13 cellular contexts compared by ENCODE assay signal in genomic region chr4:76420311-76420710, GRCh38. TPM values are rescaled to one million over a fixed set of nuclear protein-coding genes. Genes with fewer than 3 reads are reported as not detected.
DNase-seq lines count a peak whose midpoint lies in the region; ATAC-seq and TF ChIP-seq lines count a peak whose summit lies in the region.
"Had no signal": no experiment of that assay in that cellular context is flagged by ENCODE, and none has a peak within 500 bp of the region (broad histone marks: within the 10 kb centered on the region; RNA-seq: fewer than 3 reads in every experiment).

No MANE protein-coding gene starts in this region.

- CTCF ChIA-PET in activated CD8-positive, alpha-beta T cell treated with anti-CD3 and anti-CD28 coated beads for 36 hours (lab: Charles Lee) = interaction anchor here (2.0 kb wide), 1 partner anchor 11 kb away, joined by 8 read pairs; no protein-coding TSS in a partner anchor
- CTCF ChIA-PET in activated CD8-positive, alpha-beta T cell treated with anti-CD3 and anti-CD28 coated beads, Interleukin-2, amount 10 ng/mL, durations not matched to agents 7 days and 5 days (lab: Charles Lee) = interaction anchor here (1.3 kb wide), 1 partner anchor 10 kb away, joined by 3 read pairs; no protein-coding TSS in a partner anchor

- H3K27ac ChIP-seq in coronary artery = peak overlapping the region; percentile 54 to 56
- no peak overlapping the region for H3K27ac ChIP-seq in muscle layer of colon (ENCODE audit: low read depth, low read length)
- peak overlapping the region in 1 of 4 donors; percentile 71 for H3K27ac ChIP-seq in tibial nerve
- no peak overlapping the region for H3K27ac ChIP-seq in Karpas-422 (ENCODE audit: low read length)

- peaks cover 2% of the 10 kb centered on the region for H3K9me3 Mint-ChIP-seq in activated CD8-positive, alpha-beta T cell treated with anti-CD3 and anti-CD28 coated beads for 36 hours
- H3K9me3 Mint-ChIP-seq in activated CD8-positive, alpha-beta T cell treated with anti-CD3 and anti-CD28 coated beads, Interleukin-2, amount 10 ng/mL, durations not matched to agents 7 days and 5 days (ENCODE audit: insufficient read depth) = no peaks in the 10 kb centered on the region

- H3K4me3 ChIP-seq in coronary artery = peak overlapping the region; percentile 83
- H3K4me3 ChIP-seq in muscle layer of colon (ENCODE audit: low read depth in 1 of 2, low read length in 2 of 2) = peak overlapping the region; percentile 59 to 60
- H3K4me3 ChIP-seq in tibial nerve = peak overlapping the region; percentile 29 to 72 (median 50)
- no peak overlapping the region for H3K4me3 ChIP-seq in Karpas-422 (ENCODE audit: low read length)

- ATAC-seq in activated CD8-positive, alpha-beta T cell treated with anti-CD3 and anti-CD28 coated beads for 36 hours = no peak
- ATAC-seq in activated CD8-positive, alpha-beta T cell treated with anti-CD3 and anti-CD28 coated beads, Interleukin-2, amount 10 ng/mL, durations not matched to agents 7 days and 5 days = no peak

- peak overlapping the region; percentile 50 for H3K4me3 Mint-ChIP-seq in activated CD8-positive, alpha-beta T cell treated with anti-CD3 and anti-CD28 coated beads for 36 hours
- no peak overlapping the region for H3K4me3 Mint-ChIP-seq in activated CD8-positive, alpha-beta T cell treated with anti-CD3 and anti-CD28 coated beads, Interleukin-2, amount 10 ng/mL, durations not matched to agents 7 days and 5 days

- no peak for TF ChIP-seq EP300 in tibial nerve (IDR thresholded peaks at IDR 0.05)

- H3K36me3 Mint-ChIP-seq in activated CD8-positive, alpha-beta T cell treated with anti-CD3 and anti-CD28 coated beads for 36 hours (ENCODE audit: low read depth) = no peaks in the 10 kb centered on the region
- no peaks in the 10 kb centered on the region for H3K36me3 Mint-ChIP-seq in activated CD8-positive, alpha-beta T cell treated with anti-CD3 and anti-CD28 coated beads, Interleukin-2, amount 10 ng/mL, durations not matched to agents 7 days and 5 days (ENCODE audit: low read depth)
- H3K36me3 Mint-ChIP-seq: CD4-positive, CD25-positive, alpha-beta regulatory T cell had no signal

- intact Hi-C loops in activated CD8-positive, alpha-beta T cell treated with anti-CD3 and anti-CD28 coated beads for 36 hours (cut with micrococcal nuclease) = no loop called here

- H3K27me3 ChIP-seq in muscle layer of colon (ENCODE audit: control insufficient read depth in 1 of 2, insufficient read depth in 2 of 2, low read length in 2 of 2) (peaks cover 0 to 12% of the 10 kb centered on the region in 2 donors), tibial nerve (no peaks in the 10 kb centered on the region), Karpas-422 (ENCODE audit: low read length) (no peaks in the 10 kb centered on the region)

- POLR2A ChIA-PET in activated CD8-positive, alpha-beta T cell treated with anti-CD3 and anti-CD28 coated beads for 36 hours (lab: Charles Lee) = no interaction called here
- POLR2A ChIA-PET in activated CD8-positive, alpha-beta T cell treated with anti-CD3 and anti-CD28 coated beads, Interleukin-2, amount 10 ng/mL, durations not matched to agents 7 days and 5 days (lab: Charles Lee) = no interaction called here

- no peak overlapping the region for H3K9ac ChIP-seq in muscle layer of colon (ENCODE audit: low read length)
- H3K9ac ChIP-seq in Karpas-422 (ENCODE audit: low read length) = no peak overlapping the region

- peak; percentile 3 for DNase-seq in activated CD8-positive, alpha-beta T cell treated with anti-CD3 and anti-CD28 coated beads for 36 hours
- no peak for DNase-seq in activated CD8-positive, alpha-beta T cell treated with anti-CD3 and anti-CD28 coated beads, Interleukin-2, amount 10 ng/mL, durations not matched to agents 7 days and 5 days
- DNase-seq in coronary artery (ENCODE audit: low spot score) (no peak), tibial nerve (ENCODE audit: low spot score in 2 of 2) (no peak), pons (ENCODE audit: low spot score) (no peak), Karpas-422 (no peak), epidermal melanocyte (ENCODE audit: insufficient read length, low spot score) (no peak)
- DNase-seq: CD4-positive, CD25-positive, alpha-beta regulatory T cell; islet precursor cell; NCI-H524 treated with DMSO at 0.1 percent for 48 hours; stimulated activated naive CD4-positive, alpha-beta T cell treated with Interleukin-2 at 50 U/mL for 16 hours had no signal

- peaks cover 4% of the 10 kb centered on the region for H3K4me1 Mint-ChIP-seq in activated CD8-positive, alpha-beta T cell treated with anti-CD3 and anti-CD28 coated beads for 36 hours (ENCODE audit: low read depth)
- peaks cover 7% of the 10 kb centered on the region for H3K4me1 Mint-ChIP-seq in activated CD8-positive, alpha-beta T cell treated with anti-CD3 and anti-CD28 coated beads, Interleukin-2, amount 10 ng/mL, durations not matched to agents 7 days and 5 days (ENCODE audit: low read depth)

- 38 to 45% methylated on average over 12 of the region's 12 CpGs for WGBS in tibial nerve, 2 donors

- no peak overlapping the region for H3K27ac Mint-ChIP-seq in activated CD8-positive, alpha-beta T cell treated with anti-CD3 and anti-CD28 coated beads for 36 hours
- H3K27ac Mint-ChIP-seq in activated CD8-positive, alpha-beta T cell treated with anti-CD3 and anti-CD28 coated beads, Interleukin-2, amount 10 ng/mL, durations not matched to agents 7 days and 5 days = no peak overlapping the region
- H3K27ac Mint-ChIP-seq: CD4-positive, CD25-positive, alpha-beta regulatory T cell had no signal

- H3K9me2 ChIP-seq in Karpas-422 (replicated peaks; ENCODE audit: insufficient read depth, low read length) = no peaks in the 10 kb centered on the region

- TF ChIP-seq CTCF in activated CD8-positive, alpha-beta T cell treated with anti-CD3 and anti-CD28 coated beads for 36 hours (IDR thresholded peaks at IDR 0.05) = no peak
- no peak for TF ChIP-seq CTCF in coronary artery (IDR thresholded peaks at IDR 0.05)
- TF ChIP-seq CTCF in tibial nerve (IDR thresholded peaks at IDR 0.05) = no peak

- H3K4me1 ChIP-seq in muscle layer of colon (ENCODE audit: insufficient read depth, low read length) (peaks cover 9% of the 10 kb centered on the region), tibial nerve (peaks cover 0 to 17% (median 0%) of the 10 kb centered on the region in 4 donors), Karpas-422 (ENCODE audit: low read length) (no peaks in the 10 kb centered on the region)

- no peak overlapping the region for H2AFZ ChIP-seq in Karpas-422 (ENCODE audit: low read length)

- H4K20me1 ChIP-seq in Karpas-422 (ENCODE audit: insufficient read depth, low read depth, low read length) = no peaks in the 10 kb centered on the region

- no peak overlapping the region for H3K4me2 ChIP-seq in Karpas-422 (ENCODE audit: low read depth, low read length, poor library complexity, severe bottlenecking)

- peaks cover 25% of the 10 kb centered on the region for H3K27me3 Mint-ChIP-seq in activated CD8-positive, alpha-beta T cell treated with anti-CD3 and anti-CD28 coated beads for 36 hours
- peaks cover 22% of the 10 kb centered on the region for H3K27me3 Mint-ChIP-seq in activated CD8-positive, alpha-beta T cell treated with anti-CD3 and anti-CD28 coated beads, Interleukin-2, amount 10 ng/mL, durations not matched to agents 7 days and 5 days (ENCODE audit: low read depth)

- TF ChIP-seq POLR2A in tibial nerve (IDR thresholded peaks at IDR 0.05) = no peak

- H3K79me2 ChIP-seq in Karpas-422 (ENCODE audit: low read length) = no peaks in the 10 kb centered on the region

- H3K36me3 ChIP-seq in muscle layer of colon (ENCODE audit: insufficient read depth, low read length) (no peaks in the 10 kb centered on the region), tibial nerve (peaks cover 0 to 5% (median 0%) of the 10 kb centered on the region in 3 donors), Karpas-422 (ENCODE audit: insufficient read depth, low read length) (no peaks in the 10 kb centered on the region)
- H3K36me3 ChIP-seq: spleen had no signal

- H3K9me3 ChIP-seq in muscle layer of colon (ENCODE audit: low read length) = no peaks in the 10 kb centered on the region
- H3K9me3 ChIP-seq in tibial nerve = no peaks in the 10 kb centered on the region
- H3K9me3 ChIP-seq in Karpas-422 (ENCODE audit: low read length) = no peaks in the 10 kb centered on the region
- H3K9me3 ChIP-seq: spleen had no signal

RNA-seq across cellular contexts. Expression of gene CCDC158, which starts 0.6 kb away (rescaled TPM):
- total RNA-seq in activated CD8-positive, alpha-beta T cell treated with anti-CD3 and anti-CD28 coated beads for 36 hours = not detected
- total RNA-seq in activated CD8-positive, alpha-beta T cell treated with anti-CD3 and anti-CD28 coated beads, Interleukin-2, amount 10 ng/mL, durations not matched to agents 7 days and 5 days = not detected
- total RNA-seq in tibial nerve = 1 to 10 TPM in 2 of 4 donors, under 1 TPM in 2; 0.39 to 8.4 (median 0.86) TPM
- total RNA-seq in Karpas-422 (2014; rRNA removed; shearing (Covaris generic); ENCODE audit: low replicate concordance) = not detected in 2 replicates
- total RNA-seq: CD4-positive, CD25-positive, alpha-beta regulatory T cell had no signal

RNA-seq across cellular contexts. Expression of gene SHROOM3, which starts 14.7 kb away (rescaled TPM):
- not detected for total RNA-seq in activated CD8-positive, alpha-beta T cell treated with anti-CD3 and anti-CD28 coated beads for 36 hours
- total RNA-seq in activated CD8-positive, alpha-beta T cell treated with anti-CD3 and anti-CD28 coated beads, Interleukin-2, amount 10 ng/mL, durations not matched to agents 7 days and 5 days = not detected
- total RNA-seq in tibial nerve = 10 to 100 TPM; 28.0 to 49.8 (median 37.9) TPM
- total RNA-seq in Karpas-422 (2014; rRNA removed; shearing (Covaris generic); ENCODE audit: low replicate concordance) = 0.32 and 0.78 TPM in 2 replicates
- total RNA-seq: CD4-positive, CD25-positive, alpha-beta regulatory T cell had no signal

Comparison
In these comparisons a context has a peak if more than half of its experiments do, and no peak if none do; other contexts are left out.
1. H3K27ac ChIP-seq: peak in coronary artery (2 of 2); none in muscle layer of colon (single experiment) and Karpas-422 (single experiment).
2. RNA of gene SHROOM3, which starts 14.7 kb away (total RNA-seq): 28.0 to 49.8 TPM in tibial nerve; 0.32 to 0.78 TPM in Karpas-422, not detected in activated CD8-positive, alpha-beta T cell treated with anti-CD3 and anti-CD28 coated beads for 36 hours and not detected in activated CD8-positive, alpha-beta T cell treated with anti-CD3 and anti-CD28 coated beads, Interleukin-2, amount 10 ng/mL, durations not matched to agents 7 days and 5 days; every median in the first group is over 10 times any median in the second.